8 cellular contexts compared by ENCODE assay signal in genomic region chr5:67234671-67235176, GRCh38. TPM values are rescaled to one million over a fixed set of nuclear protein-coding genes. Genes with fewer than 3 reads are reported as not detected.
DNase-seq lines count a peak whose midpoint lies in the region; ATAC-seq and TF ChIP-seq lines count a peak whose summit lies in the region.

No MANE protein-coding gene starts in this region.

- WGBS in prostate gland = 14% methylated on average over 10 of the region's 10 CpGs

- TF ChIP-seq CTCF in Calu3 (IDR thresholded peaks at IDR 0.05; ENCODE audit: unreplicated experiment) (no peak), fibroblast of the aortic adventitia (IDR thresholded peaks at IDR 0.05; ENCODE audit: insufficient read depth, low read length) (no peak), prostate gland (IDR thresholded peaks at IDR 0.05) (no peak), endothelial cell (IDR thresholded peaks at IDR 0.05; ENCODE audit: unreplicated experiment) (no peak)

- no TSS peak for BruUV-seq in Calu3 (replicated peaks; lab: Mats Ljungman, UMichigan)

- H3K36me3 Mint-ChIP-seq in Calu3 (ENCODE audit: insufficient read depth, unreplicated experiment) = no peaks in the 10 kb centered on the region
- H3K36me3 Mint-ChIP-seq in endothelial cell (ENCODE audit: low read depth, unreplicated experiment) = no peaks in the 10 kb centered on the region

- TF ChIP-seq POLR2A in prostate gland (IDR thresholded peaks at IDR 0.05) = no peak

- no peaks in the 10 kb centered on the region for H3K27me3 ChIP-seq in prostate gland (replicated peaks; ENCODE audit: insufficient read depth)

- H3K4me1 Mint-ChIP-seq in Calu3 (ENCODE audit: low read depth, unreplicated experiment) (peaks cover 39% of the 10 kb centered on the region), endothelial cell (ENCODE audit: unreplicated experiment) (no peaks in the 10 kb centered on the region)

- H3K36me3 ChIP-seq in prostate gland = no peaks in the 10 kb centered on the region

- H3K9me3 ChIP-seq in prostate gland = no peaks in the 10 kb centered on the region

- H3K4me1 ChIP-seq in prostate gland (replicated peaks) = no peaks in the 10 kb centered on the region

- DNase-seq in Calu3 (no peak), RPMI7951 (ENCODE audit: low read depth) (peak; percentile 87), fibroblast of the aortic adventitia (ENCODE audit: low read depth) (peak; percentile 87), prostate gland (ENCODE audit: low spot score) (peak; percentile 42), NCI-H526 (lab: John Stamatoyannopoulos, UW) (no peak), endothelial cell (ENCODE audit: low spot score) (no peak)

- H3K27ac Mint-ChIP-seq in Calu3 (ENCODE audit: unreplicated experiment) = peak overlapping the region; percentile 35
- H3K27ac Mint-ChIP-seq in endothelial cell (ENCODE audit: unreplicated experiment) = no peak overlapping the region

- H3K4me3 ChIP-seq in fibroblast of the aortic adventitia (ENCODE audit: low read depth, low read length) (no peak overlapping the region), prostate gland (no peak overlapping the region)

- intact Hi-C loops in Calu3 (cut with micrococcal nuclease; ENCODE audit: unreplicated experiment) (no loop called here), prostate gland (cut with DNase I) (loop anchor here (10.0 kb wide), 1 partner anchor 740 kb away; no protein-coding TSS in a partner anchor)

- CTCF ChIA-PET in Calu3 (lab: Charles Lee) = no interaction called here

- H3K27me3 Mint-ChIP-seq in Calu3 (ENCODE audit: unreplicated experiment) (no peaks in the 10 kb centered on the region), endothelial cell (ENCODE audit: unreplicated experiment) (peaks cover 2% of the 10 kb centered on the region)

- H3K9me3 Mint-ChIP-seq in Calu3 (ENCODE audit: low read depth, unreplicated experiment) (no peaks in the 10 kb centered on the region), endothelial cell (ENCODE audit: unreplicated experiment) (no peaks in the 10 kb centered on the region)

- ATAC-seq in HG02970 (IDR thresholded peaks at IDR 0.05; ENCODE audit: low FRiP score, unreplicated experiment) = no peak
- ATAC-seq in GM18907 (IDR thresholded peaks at IDR 0.05; ENCODE audit: unreplicated experiment) = no peak

- H3K27ac ChIP-seq in prostate gland = peak overlapping the region; percentile 24 to 53

- H3K4me3 Mint-ChIP-seq in Calu3 (ENCODE audit: low read depth, unreplicated experiment) (no peak overlapping the region), endothelial cell (ENCODE audit: unreplicated experiment) (no peak overlapping the region)

RNA-seq across cellular contexts. Expression of gene CD180, which starts 38.1 kb away (rescaled TPM):
- total RNA-seq in Calu3 (2022) (not detected in 2 replicates), fibroblast of the aortic adventitia (ENCODE audit: low replicate concordance) (0.09 and 0.16 TPM in 2 replicates), prostate gland (under 1 TPM; 0.18 to 0.68 TPM), endothelial cell (ENCODE audit: unreplicated experiment) (not detected)
- under 0.01 TPM in 1 of 2 replicates, not detected in the other for total RNA-seq in RPMI7951 (2014; rRNA removed; shearing (Covaris generic))

Comparison
In these comparisons a context has a peak if more than half of its experiments do, and no peak if none do; other contexts are left out.
1. DNase-seq: peak in RPMI7951 (single experiment), fibroblast of the aortic adventitia (single experiment) and prostate gland (single experiment); none in Calu3 (single experiment), NCI-H526 (0 of 2) and endothelial cell (single experiment).